19 cellular contexts compared by ENCODE assay signal in the genomic region with DNA sequence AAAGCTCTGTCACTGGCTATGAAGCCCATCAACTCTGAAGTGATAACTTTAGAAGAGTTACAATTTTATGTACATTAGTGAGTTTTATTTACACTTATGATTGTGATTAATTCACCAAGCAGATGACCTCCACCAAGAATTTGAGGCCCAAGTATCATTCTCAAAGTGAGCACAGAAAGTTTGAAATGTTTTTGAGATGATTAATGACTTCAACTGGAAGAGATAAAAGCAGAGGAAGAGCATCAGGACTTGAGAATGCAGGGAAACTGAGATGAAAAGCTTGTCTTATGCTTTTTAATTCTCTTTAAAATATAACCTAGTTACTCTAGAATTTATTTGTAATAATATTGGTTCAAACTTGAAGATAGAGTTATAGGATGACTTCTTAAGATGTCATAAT.
"Had no signal": no experiment of that assay in that cellular context is flagged by ENCODE, and none has a peak within 500 bp of the region (broad histone marks: within the 10 kb centered on the region; RNA-seq: fewer than 3 reads in every experiment).

No MANE protein-coding gene starts in this region.

- H3K9me3 Mint-ChIP-seq: activated naive CD4-positive, alpha-beta T cell treated with anti-CD3 and anti-CD28 coated beads, Interleukin-2, amount 10 ng/mL, durations not matched to agents 7 days and 5 days; activated T-cell treated with anti-CD3 and anti-CD28 coated beads, Interleukin-2, amount 50 U/mL, for 4 hours; natural killer cell; stimulated activated naive CD8-positive, alpha-beta T cell treated with anti-CD3 and anti-CD28 coated beads, Interleukin-15, Interleukin-2, amounts not matched to agents 100 ng/mL and 50 ng/mL, for 24 hours; WTC11 had no signal

- H3K36me3 Mint-ChIP-seq: activated naive CD4-positive, alpha-beta T cell treated with anti-CD3 and anti-CD28 coated beads, Interleukin-2, amount 10 ng/mL, durations not matched to agents 7 days and 5 days; brain; natural killer cell; WTC11 had no signal

- H3K27ac Mint-ChIP-seq: activated naive CD4-positive, alpha-beta T cell treated with anti-CD3 and anti-CD28 coated beads, Interleukin-2, amount 10 ng/mL, durations not matched to agents 7 days and 5 days; brain; natural killer cell; stimulated activated naive CD8-positive, alpha-beta T cell treated with anti-CD3 and anti-CD28 coated beads, Interleukin-15, Interleukin-2, amounts not matched to agents 100 ng/mL and 50 ng/mL, for 24 hours; WTC11 had no signal

- H3K27me3 ChIP-seq: colonic mucosa, esophagus muscularis mucosa, gastroesophageal sphincter, sigmoid colon had no signal

- H3K9me3 ChIP-seq: colonic mucosa, esophagus muscularis mucosa, gastroesophageal sphincter, sigmoid colon, tibial artery had no signal

- H3K36me3 ChIP-seq: colonic mucosa, esophagus muscularis mucosa, gastroesophageal sphincter, sigmoid colon, tibial artery had no signal

- H3K27me3 Mint-ChIP-seq: brain had no signal

- H3K4me3 ChIP-seq: colonic mucosa, esophagus muscularis mucosa, gastroesophageal sphincter, sigmoid colon, tibial artery had no signal

- DNase-seq: activated naive CD4-positive, alpha-beta T cell treated with anti-CD3 and anti-CD28 coated beads, Interleukin-2, amount 10 ng/mL, durations not matched to agents 7 days and 5 days; activated T-cell treated with anti-CD3 and anti-CD28 coated beads, Interleukin-2, amount 50 U/mL, for 4 hours; anterior cingulate cortex; central memory CD4-positive, alpha-beta T cell; colonic mucosa; head of caudate nucleus; left cardiac atrium; midbrain; natural killer cell; sigmoid colon; stimulated activated CD4-positive, alpha-beta T cell treated with anti-CD3 and anti-CD28 coated beads, Interleukin-12 subunit alpha, Interleukin-12 subunit beta, amount 100 ng/mL, for 4 hours; T-helper 1 cell; T-helper 9 cell; tibial artery had no signal

- H3K27ac ChIP-seq: colonic mucosa, esophagus muscularis mucosa, gastroesophageal sphincter, sigmoid colon, tibial artery had no signal

- H3K4me3 Mint-ChIP-seq: activated naive CD4-positive, alpha-beta T cell treated with anti-CD3 and anti-CD28 coated beads, Interleukin-2, amount 10 ng/mL, durations not matched to agents 7 days and 5 days; activated T-cell treated with anti-CD3 and anti-CD28 coated beads, Interleukin-2, amount 50 U/mL, for 4 hours; brain; natural killer cell; stimulated activated naive CD8-positive, alpha-beta T cell treated with anti-CD3 and anti-CD28 coated beads, Interleukin-15, Interleukin-2, amounts not matched to agents 100 ng/mL and 50 ng/mL, for 24 hours; WTC11 had no signal

- H3K4me1 Mint-ChIP-seq: activated naive CD4-positive, alpha-beta T cell treated with anti-CD3 and anti-CD28 coated beads, Interleukin-2, amount 10 ng/mL, durations not matched to agents 7 days and 5 days; natural killer cell had no signal

- H3K4me1 ChIP-seq: colonic mucosa, esophagus muscularis mucosa, gastroesophageal sphincter, sigmoid colon, tibial artery had no signal
